Comparison of ENCODE assay signal across 1 cellular context in the genomic region with DNA sequence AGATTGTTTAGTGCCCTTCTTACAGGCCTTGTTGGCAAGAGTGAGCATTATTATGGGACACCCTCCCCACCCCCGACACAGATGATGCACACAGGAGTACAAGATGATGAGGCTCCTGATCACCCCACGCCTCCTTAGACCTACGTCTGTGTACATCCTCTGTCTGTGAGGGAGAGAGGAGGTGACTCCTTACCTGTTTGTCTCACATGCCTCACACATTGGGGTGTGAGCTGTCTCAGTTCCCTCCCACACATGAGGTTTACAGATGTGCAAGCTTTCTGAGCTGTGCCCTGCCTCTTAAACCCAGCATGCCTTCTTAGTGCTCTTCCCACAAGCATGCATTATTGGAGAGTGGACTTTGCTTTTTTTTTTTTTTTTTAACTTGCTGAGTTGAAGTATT.
TF ChIP-seq lines count a peak whose summit lies in the region.

No MANE protein-coding gene starts in this region.

TF ChIP-seq in endothelial cell of umbilical vein, 7 proteins besides CTCF, POLR2A, EP300 and RAD21:
- TF ChIP-seq, protein P1, sequence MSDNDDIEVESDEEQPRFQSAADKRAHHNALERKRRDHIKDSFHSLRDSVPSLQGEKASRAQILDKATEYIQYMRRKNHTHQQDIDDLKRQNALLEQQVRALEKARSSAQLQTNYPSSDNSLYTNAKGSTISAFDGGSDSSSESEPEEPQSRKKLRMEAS (IDR thresholded peaks at IDR 0.05; ENCODE audit: insufficient read depth, insufficient read length) = no peak
- TF ChIP-seq MYC (IDR thresholded peaks at IDR 0.05; ENCODE audit: low read depth, low read length) = no peak
- TF ChIP-seq FOS (IDR thresholded peaks at IDR 0.05; ENCODE audit: borderline replicate concordance, insufficient read depth, low read length) = no peak
- no peak for TF ChIP-seq GATA2 (IDR thresholded peaks at IDR 0.05; ENCODE audit: insufficient read depth, insufficient read length, low read depth, low read length)
- TF ChIP-seq EZH2 (IDR thresholded peaks at IDR 0.05; ENCODE audit: borderline replicate concordance, low read depth, low read length, severe bottlenecking) = no peak
- TF ChIP-seq JUN (IDR thresholded peaks at IDR 0.05; ENCODE audit: borderline replicate concordance, insufficient read depth, insufficient read length, low read depth) = no peak
- no peak for TF ChIP-seq POLR2AphosphoS5 (IDR thresholded peaks at IDR 0.05; ENCODE audit: insufficient read depth, low read depth, low read length)
